9 cellular contexts compared by ENCODE assay signal in genomic region chr5:43000198-43000840, GRCh38. TPM values are rescaled to one million over a fixed set of nuclear protein-coding genes. Genes with fewer than 3 reads are reported as not detected.
DNase-seq lines count a peak whose midpoint lies in the region; ATAC-seq and TF ChIP-seq lines count a peak whose summit lies in the region.
"Had no signal": no experiment of that assay in that cellular context is flagged by ENCODE, and none has a peak within 500 bp of the region (broad histone marks: within the 10 kb centered on the region; RNA-seq: fewer than 3 reads in every experiment).

No MANE protein-coding gene starts in this region.

- H3K9me3 ChIP-seq in adipocyte (ENCODE audit: control insufficient read depth, low read length) (no peaks in the 10 kb centered on the region), right cardiac atrium (ENCODE audit: control insufficient read depth, low read length) (no peaks in the 10 kb centered on the region)

- peak overlapping the region; percentile 86 for H3K4me2 ChIP-seq in GM23338

- no peaks in the 10 kb centered on the region for H3K36me3 ChIP-seq in GM23338 (ENCODE audit: insufficient read depth)
- H3K36me3 ChIP-seq in adipocyte (ENCODE audit: control insufficient read depth, insufficient read depth, low read length, severe bottlenecking), result no peaks in the 10 kb centered on the region

- no peaks in the 10 kb centered on the region for H3K79me2 ChIP-seq in GM23338 (replicated peaks; ENCODE audit: insufficient read depth)

- no peak for TF ChIP-seq CTCF in GM23338 (conservative IDR thresholded peaks at IDR 0.05; ENCODE audit: low read depth in 2 of 2)

- H3K27ac ChIP-seq in GM23338 (ENCODE audit: low read depth) (no peak overlapping the region), right cardiac atrium (ENCODE audit: low read length) (peak overlapping the region; percentile 45)

- DNase-seq in GM23338 (ENCODE audit: low spot score) (peak; percentile 71), adipocyte (ENCODE audit: low read depth) (peak; percentile 77), right cardiac atrium (peak in 1 of 3 donors; percentile 53), sciatic nerve (ENCODE audit: low spot score) (no peak), D341Med (ENCODE audit: low spot score) (no peak)
- DNase-seq in activated CD4-positive, alpha-beta T cell treated with anti-CD3 and anti-CD28 coated beads, Interleukin-2, amount 50 U/mL, for 48 hours, result no peak
- DNase-seq: activated T-cell treated with anti-CD3 and anti-CD28 coated beads, Interleukin-2, amount 50 U/mL, for 48 hours had no signal

- H3K9me2 ChIP-seq in GM23338 (ENCODE audit: insufficient read depth), result no peaks in the 10 kb centered on the region

- WGBS in right cardiac atrium, result 11% methylated on average over 39 of the region's 39 CpGs

- H3K4me3 ChIP-seq in GM23338 (peak overlapping the region; percentile 58), adipocyte (ENCODE audit: low read length) (peak overlapping the region; percentile 75), right cardiac atrium (ENCODE audit: low read length) (peak overlapping the region; percentile 17)

- H3K27me3 Mint-ChIP-seq in GM23338 (ENCODE audit: insufficient read depth, low read depth, poor library complexity), result peaks cover 77% of the 10 kb centered on the region

- intact Hi-C loops in right cardiac atrium (cut with DNase I), result no loop called here
- intact Hi-C loops in sciatic nerve (cut with DNase I), result no loop called here

- no peaks in the 10 kb centered on the region for H3K36me3 Mint-ChIP-seq in GM23338 (ENCODE audit: low read depth)

- H2AFZ ChIP-seq in GM23338, result peak overlapping the region; percentile 80

- peaks cover 11% of the 10 kb centered on the region for H4K20me1 ChIP-seq in GM23338 (replicated peaks; ENCODE audit: insufficient read depth)

- no peaks in the 10 kb centered on the region for H3K9me3 Mint-ChIP-seq in GM23338

- H3K9ac ChIP-seq in adipocyte (ENCODE audit: low read length), result peak overlapping the region; percentile 62

- H3F3A ChIP-seq in GM23338 (replicated peaks; ENCODE audit: low read depth), result peaks cover 7% of the 10 kb centered on the region; the same call in 1 of the 2 replicates

- ATAC-seq in GM23338, result peak; percentile 94
- peak; percentile 64 to 88 for ATAC-seq in right cardiac atrium
- peak; percentile 38 for ATAC-seq in sciatic nerve
- no peak for ATAC-seq in GM19324 (IDR thresholded peaks at IDR 0.05; ENCODE audit: low FRiP score, unreplicated experiment)
- no peak for ATAC-seq in HG03354 (IDR thresholded peaks at IDR 0.05; ENCODE audit: poor library complexity, severe bottlenecking, unreplicated experiment)

- H3K4me1 ChIP-seq in GM23338 (ENCODE audit: insufficient read depth), result peaks cover 22% of the 10 kb centered on the region
- H3K4me1 ChIP-seq in adipocyte (ENCODE audit: control insufficient read depth, insufficient read depth, low read length), result peaks cover 14% of the 10 kb centered on the region
- H3K4me1 ChIP-seq in right cardiac atrium (ENCODE audit: control insufficient read depth, insufficient read depth, low read length), result no peaks in the 10 kb centered on the region

- H3K4me1 Mint-ChIP-seq in GM23338, result peaks cover 13% of the 10 kb centered on the region

- H3K4me3 Mint-ChIP-seq in GM23338, result peak overlapping the region; percentile 77

- peaks cover 100% of the 10 kb centered on the region for H3K27me3 ChIP-seq in GM23338 (ENCODE audit: insufficient read depth)
- no peaks in the 10 kb centered on the region for H3K27me3 ChIP-seq in adipocyte (replicated peaks; ENCODE audit: control insufficient read depth, insufficient read depth, low read length)
- no peaks in the 10 kb centered on the region for H3K27me3 ChIP-seq in right cardiac atrium (ENCODE audit: control insufficient read depth, insufficient read depth)

- H3K27ac Mint-ChIP-seq in GM23338, result no peak overlapping the region

TF ChIP-seq in GM23338, 12 proteins besides CTCF, POLR2A, EP300 and RAD21 (continues in another document):
- TF ChIP-seq CREB1 (CRISPR knock-in tag; IDR thresholded peaks at IDR 0.05; ENCODE audit: low read depth), result no peak
- no peak for TF ChIP-seq ZNF462 (CRISPR knock-in tag; IDR thresholded peaks at IDR 0.05)
- TF ChIP-seq EZH2phosphoT487 (IDR thresholded peaks at IDR 0.05; ENCODE audit: unreplicated experiment), result no peak
- no peak for TF ChIP-seq REST (IDR thresholded peaks at IDR 0.05; ENCODE audit: unreplicated experiment)

RNA-seq across cellular contexts. Expression of gene ANXA2R, which starts 39.8 kb away (rescaled TPM):
- total RNA-seq in GM23338 (2014; rRNA removed; shearing (Covaris generic)), result 0.21 TPM in 1 of 2 replicates, not detected in the other
- polyA plus RNA-seq in GM23338 (2016; fragmentation: Nextera tagmentation; extraction: Ambion mirVana) (not detected in 2 replicates), right cardiac atrium (1.4 TPM)
- total RNA-seq in right cardiac atrium (1 to 10 TPM in 3 of 4 donors, under 1 TPM in 1; 0.95 to 1.9 (median 1.4) TPM), sciatic nerve (5.7 TPM)

Comparison
In these comparisons a context has a peak if more than half of its experiments do, and no peak if none do; other contexts are left out.
1. ATAC-seq: peak in GM23338 (single experiment), right cardiac atrium (2 of 2) and sciatic nerve (single experiment); none in GM19324 (single experiment) and HG03354 (single experiment).
2. DNase-seq: peak in GM23338 (single experiment) and adipocyte (single experiment); none in sciatic nerve (single experiment), D341Med (single experiment) and activated CD4-positive, alpha-beta T cell treated with anti-CD3 and anti-CD28 coated beads, Interleukin-2, amount 50 U/mL, for 48 hours (0 of 2).
3. H3K4me3 ChIP-seq: peak in every context shown above with its lines; median percentile 75 in adipocyte; 58 in GM23338; 17 in right cardiac atrium.